ENCODE assay signal across 1 cellular context in the genomic region with DNA sequence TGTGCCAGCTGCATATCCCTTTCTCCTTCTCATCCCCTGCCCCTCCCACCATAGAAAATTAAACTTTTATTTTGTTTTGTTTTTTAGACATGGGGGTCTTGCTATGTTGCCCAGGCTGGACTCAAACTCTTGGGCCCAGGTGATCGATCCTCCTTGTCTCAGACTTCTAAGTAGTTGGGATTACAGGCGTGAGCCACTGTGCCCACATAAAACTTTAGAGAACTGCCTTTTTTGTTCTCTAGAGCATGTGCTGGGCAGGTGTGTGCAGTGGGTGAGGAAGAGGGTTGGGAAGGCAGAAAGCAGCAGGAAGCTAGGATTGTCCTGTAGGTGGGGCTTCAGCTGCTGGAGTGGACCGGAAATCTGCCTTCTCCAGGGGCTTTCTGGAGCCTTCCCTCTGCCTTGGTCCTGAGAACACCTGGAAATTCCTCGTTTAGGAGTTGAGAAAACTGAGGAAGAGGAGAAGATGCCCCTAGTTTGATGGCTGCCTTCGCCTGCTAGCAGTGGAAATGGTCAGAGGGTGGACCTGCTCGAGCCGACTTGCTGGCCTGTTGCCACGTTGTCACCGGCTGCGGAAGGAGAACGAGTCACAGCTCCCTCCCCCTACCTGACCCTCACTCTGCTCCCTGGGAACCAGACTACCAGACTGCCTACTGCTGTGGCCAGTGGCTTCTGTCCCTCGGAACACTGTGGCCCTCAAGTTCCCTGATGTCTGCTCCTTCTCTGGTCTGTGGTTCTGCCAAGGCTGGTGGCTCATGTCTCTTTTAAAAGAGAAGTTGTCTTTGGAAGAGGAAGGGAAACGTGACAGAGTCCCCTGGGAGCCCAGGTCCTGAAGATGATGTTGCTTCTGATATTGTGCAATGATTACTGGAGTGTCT.
TF ChIP-seq lines count a peak whose summit lies in the region.

No MANE protein-coding gene starts in this region.

TF ChIP-seq in HepG2, 621 proteins besides CTCF, POLR2A, EP300 and RAD21 (continues in another document):
- TF ChIP-seq ARNT (IDR thresholded peaks at IDR 0.05) = no peak
- peak; percentile 41; the same call in 1 of the 2 replicates for TF ChIP-seq MAF1 (CRISPR knock-in tag; IDR thresholded peaks at IDR 0.05; ENCODE audit: borderline replicate concordance)
- TF ChIP-seq, protein P1, sequence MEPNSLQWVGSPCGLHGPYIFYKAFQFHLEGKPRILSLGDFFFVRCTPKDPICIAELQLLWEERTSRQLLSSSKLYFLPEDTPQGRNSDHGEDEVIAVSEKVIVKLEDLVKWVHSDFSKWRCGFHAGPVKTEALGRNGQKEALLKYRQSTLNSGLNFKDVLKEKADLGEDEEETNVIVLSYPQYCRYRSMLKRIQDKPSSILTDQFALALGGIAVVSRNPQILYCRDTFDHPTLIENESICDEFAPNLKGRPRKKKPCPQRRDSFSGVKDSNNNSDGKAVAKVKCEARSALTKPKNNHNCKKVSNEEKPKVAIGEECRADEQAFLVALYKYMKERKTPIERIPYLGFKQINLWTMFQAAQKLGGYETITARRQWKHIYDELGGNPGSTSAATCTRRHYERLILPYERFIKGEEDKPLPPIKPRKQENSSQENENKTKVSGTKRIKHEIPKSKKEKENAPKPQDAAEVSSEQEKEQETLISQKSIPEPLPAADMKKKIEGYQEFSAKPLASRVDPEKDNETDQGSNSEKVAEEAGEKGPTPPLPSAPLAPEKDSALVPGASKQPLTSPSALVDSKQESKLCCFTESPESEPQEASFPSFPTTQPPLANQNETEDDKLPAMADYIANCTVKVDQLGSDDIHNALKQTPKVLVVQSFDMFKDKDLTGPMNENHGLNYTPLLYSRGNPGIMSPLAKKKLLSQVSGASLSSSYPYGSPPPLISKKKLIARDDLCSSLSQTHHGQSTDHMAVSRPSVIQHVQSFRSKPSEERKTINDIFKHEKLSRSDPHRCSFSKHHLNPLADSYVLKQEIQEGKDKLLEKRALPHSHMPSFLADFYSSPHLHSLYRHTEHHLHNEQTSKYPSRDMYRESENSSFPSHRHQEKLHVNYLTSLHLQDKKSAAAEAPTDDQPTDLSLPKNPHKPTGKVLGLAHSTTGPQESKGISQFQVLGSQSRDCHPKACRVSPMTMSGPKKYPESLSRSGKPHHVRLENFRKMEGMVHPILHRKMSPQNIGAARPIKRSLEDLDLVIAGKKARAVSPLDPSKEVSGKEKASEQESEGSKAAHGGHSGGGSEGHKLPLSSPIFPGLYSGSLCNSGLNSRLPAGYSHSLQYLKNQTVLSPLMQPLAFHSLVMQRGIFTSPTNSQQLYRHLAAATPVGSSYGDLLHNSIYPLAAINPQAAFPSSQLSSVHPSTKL (CRISPR knock-in tag; IDR thresholded peaks at IDR 0.05) = peak; percentile 44; the same call in 1 of the 2 replicates
- TF ChIP-seq KLF11 (CRISPR knock-in tag; IDR thresholded peaks at IDR 0.05) = 0 out of 2 replicates have a peak, but pooled peaks have one; percentile 30
- no peak for TF ChIP-seq TBP (CRISPR knock-in tag; IDR thresholded peaks at IDR 0.05)
- peak; percentile 20 for TF ChIP-seq ZEB1 (IDR thresholded peaks at IDR 0.05; ENCODE audit: insufficient replicate concordance, low read depth)
- 0 out of 2 replicates have a peak, but pooled peaks have one; percentile 76 for TF ChIP-seq SMAD9 (CRISPR knock-in tag; IDR thresholded peaks at IDR 0.05)
- no peak for TF ChIP-seq ZNF879 (CRISPR knock-in tag; IDR thresholded peaks at IDR 0.05)
- peak; percentile 43; the same call in 1 of the 2 replicates for TF ChIP-seq SPEN (CRISPR knock-in tag; IDR thresholded peaks at IDR 0.05; ENCODE audit: low read depth)
- TF ChIP-seq, protein P2, sequence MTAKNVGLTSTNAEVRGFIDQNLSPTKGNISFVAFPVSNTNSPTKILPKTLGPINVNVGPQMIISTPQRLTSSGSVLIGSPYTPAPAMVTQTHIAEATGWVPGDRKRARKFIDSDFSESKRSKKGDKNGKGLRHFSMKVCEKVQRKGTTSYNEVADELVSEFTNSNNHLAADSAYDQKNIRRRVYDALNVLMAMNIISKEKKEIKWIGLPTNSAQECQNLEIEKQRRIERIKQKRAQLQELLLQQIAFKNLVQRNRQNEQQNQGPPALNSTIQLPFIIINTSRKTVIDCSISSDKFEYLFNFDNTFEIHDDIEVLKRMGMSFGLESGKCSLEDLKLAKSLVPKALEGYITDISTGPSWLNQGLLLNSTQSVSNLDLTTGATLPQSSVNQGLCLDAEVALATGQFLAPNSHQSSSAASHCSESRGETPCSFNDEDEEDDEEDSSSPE (CRISPR knock-in tag; IDR thresholded peaks at IDR 0.05) = no peak
- 0 out of 2 replicates have a peak, but pooled peaks have one; percentile 54 for TF ChIP-seq TP53 (CRISPR knock-in tag; conservative IDR thresholded peaks at IDR 0.05)
- TF ChIP-seq ZNF598 (CRISPR knock-in tag; IDR thresholded peaks at IDR 0.05; ENCODE audit: borderline replicate concordance) = peak; percentile 20; the same call in 1 of the 2 replicates
- 0 out of 2 replicates have a peak, but pooled peaks have one; percentile 46 for TF ChIP-seq ERF (CRISPR knock-in tag; IDR thresholded peaks at IDR 0.05)
- TF ChIP-seq IRF2 (CRISPR knock-in tag; IDR thresholded peaks at IDR 0.05) = peak; percentile 42; the same call in 1 of the 2 replicates
- no peak for TF ChIP-seq NFRKB (IDR thresholded peaks at IDR 0.05)
- peak; percentile 35; the same call in 1 of the 2 replicates for TF ChIP-seq SAP130 (CRISPR knock-in tag; IDR thresholded peaks at IDR 0.05; ENCODE audit: low read depth)
- TF ChIP-seq, protein P3, sequence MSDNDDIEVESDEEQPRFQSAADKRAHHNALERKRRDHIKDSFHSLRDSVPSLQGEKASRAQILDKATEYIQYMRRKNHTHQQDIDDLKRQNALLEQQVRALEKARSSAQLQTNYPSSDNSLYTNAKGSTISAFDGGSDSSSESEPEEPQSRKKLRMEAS (IDR thresholded peaks at IDR 0.05) = peak; percentile 84
- peak; percentile 67; the same call in 1 of the 2 replicates for TF ChIP-seq RFXAP (CRISPR knock-in tag; IDR thresholded peaks at IDR 0.05; ENCODE audit: borderline replicate concordance)
- peak; percentile 80 for TF ChIP-seq ZNF883 (CRISPR knock-in tag; IDR thresholded peaks at IDR 0.05; ENCODE audit: not compliant biosample characterization)
- TF ChIP-seq, protein P4, sequence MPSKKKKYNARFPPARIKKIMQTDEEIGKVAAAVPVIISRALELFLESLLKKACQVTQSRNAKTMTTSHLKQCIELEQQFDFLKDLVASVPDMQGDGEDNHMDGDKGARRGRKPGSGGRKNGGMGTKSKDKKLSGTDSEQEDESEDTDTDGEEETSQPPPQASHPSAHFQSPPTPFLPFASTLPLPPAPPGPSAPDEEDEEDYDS (CRISPR knock-in tag; IDR thresholded peaks at IDR 0.05) = peak; percentile 40; the same call in 1 of the 2 replicates
- 0 out of 2 replicates have a peak, but pooled peaks have one; percentile 13 for TF ChIP-seq PITX1 (CRISPR knock-in tag; IDR thresholded peaks at IDR 0.05)
- peak; percentile 46; the same call in 1 of the 2 replicates for TF ChIP-seq RNF2 (conservative IDR thresholded peaks at IDR 0.05; ENCODE audit: low read depth)
- TF ChIP-seq KMT2B (CRISPR knock-in tag; IDR thresholded peaks at IDR 0.05) = peak; percentile 72
- peak; percentile 88; the same call in 1 of the 2 replicates for TF ChIP-seq ZNF333 (CRISPR knock-in tag; IDR thresholded peaks at IDR 0.05; ENCODE audit: borderline replicate concordance)
- TF ChIP-seq, protein P5, sequence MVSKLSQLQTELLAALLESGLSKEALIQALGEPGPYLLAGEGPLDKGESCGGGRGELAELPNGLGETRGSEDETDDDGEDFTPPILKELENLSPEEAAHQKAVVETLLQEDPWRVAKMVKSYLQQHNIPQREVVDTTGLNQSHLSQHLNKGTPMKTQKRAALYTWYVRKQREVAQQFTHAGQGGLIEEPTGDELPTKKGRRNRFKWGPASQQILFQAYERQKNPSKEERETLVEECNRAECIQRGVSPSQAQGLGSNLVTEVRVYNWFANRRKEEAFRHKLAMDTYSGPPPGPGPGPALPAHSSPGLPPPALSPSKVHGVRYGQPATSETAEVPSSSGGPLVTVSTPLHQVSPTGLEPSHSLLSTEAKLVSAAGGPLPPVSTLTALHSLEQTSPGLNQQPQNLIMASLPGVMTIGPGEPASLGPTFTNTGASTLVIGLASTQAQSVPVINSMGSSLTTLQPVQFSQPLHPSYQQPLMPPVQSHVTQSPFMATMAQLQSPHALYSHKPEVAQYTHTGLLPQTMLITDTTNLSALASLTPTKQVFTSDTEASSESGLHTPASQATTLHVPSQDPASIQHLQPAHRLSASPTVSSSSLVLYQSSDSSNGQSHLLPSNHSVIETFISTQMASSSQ (IDR thresholded peaks at IDR 0.05; ENCODE audit: low read depth) = no peak
- TF ChIP-seq, protein P5 (CRISPR knock-in tag; IDR thresholded peaks at IDR 0.05; ENCODE audit: borderline replicate concordance) = no peak
- TF ChIP-seq ETV6 (CRISPR knock-in tag; conservative IDR thresholded peaks at IDR 0.05) = 0 out of 2 replicates have a peak, but pooled peaks have one; percentile 40
- TF ChIP-seq ZNF607 (CRISPR knock-in tag; IDR thresholded peaks at IDR 0.05; ENCODE audit: borderline replicate concordance) = peak; percentile 9; the same call in 1 of the 2 replicates
- TF ChIP-seq SMC3 (IDR thresholded peaks at IDR 0.05; ENCODE audit: low read length) = peak; percentile 31; the same call in 1 of the 2 replicates
- TF ChIP-seq PRPF4 (IDR thresholded peaks at IDR 0.05; ENCODE audit: low read depth, low read length, poor library complexity, severe bottlenecking) = no peak
- 0 out of 2 replicates have a peak, but pooled peaks have one; percentile 30 for TF ChIP-seq ZNF616 (CRISPR knock-in tag; IDR thresholded peaks at IDR 0.05; ENCODE audit: low read depth)
- TF ChIP-seq, protein P6, sequence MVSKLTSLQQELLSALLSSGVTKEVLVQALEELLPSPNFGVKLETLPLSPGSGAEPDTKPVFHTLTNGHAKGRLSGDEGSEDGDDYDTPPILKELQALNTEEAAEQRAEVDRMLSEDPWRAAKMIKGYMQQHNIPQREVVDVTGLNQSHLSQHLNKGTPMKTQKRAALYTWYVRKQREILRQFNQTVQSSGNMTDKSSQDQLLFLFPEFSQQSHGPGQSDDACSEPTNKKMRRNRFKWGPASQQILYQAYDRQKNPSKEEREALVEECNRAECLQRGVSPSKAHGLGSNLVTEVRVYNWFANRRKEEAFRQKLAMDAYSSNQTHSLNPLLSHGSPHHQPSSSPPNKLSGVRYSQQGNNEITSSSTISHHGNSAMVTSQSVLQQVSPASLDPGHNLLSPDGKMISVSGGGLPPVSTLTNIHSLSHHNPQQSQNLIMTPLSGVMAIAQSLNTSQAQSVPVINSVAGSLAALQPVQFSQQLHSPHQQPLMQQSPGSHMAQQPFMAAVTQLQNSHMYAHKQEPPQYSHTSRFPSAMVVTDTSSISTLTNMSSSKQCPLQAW (CRISPR knock-in tag; IDR thresholded peaks at IDR 0.05) = peak; percentile 69; the same call in 1 of the 2 replicates
- TF ChIP-seq ARHGAP35 (CRISPR knock-in tag; IDR thresholded peaks at IDR 0.05; ENCODE audit: borderline replicate concordance) = 0 out of 2 replicates have a peak, but pooled peaks have one; percentile 32
- TF ChIP-seq TCF12 (IDR thresholded peaks at IDR 0.05) = no peak
- TF ChIP-seq TCF12 (CRISPR knock-in tag; IDR thresholded peaks at IDR 0.05) = 0 out of 2 replicates have a peak, but pooled peaks have one; percentile 21
- no peak for TF ChIP-seq SRSF9 (IDR thresholded peaks at IDR 0.05; ENCODE audit: borderline replicate concordance, insufficient read depth, low read depth, low read length, poor library complexity, severe bottlenecking)
- TF ChIP-seq, protein P7, sequence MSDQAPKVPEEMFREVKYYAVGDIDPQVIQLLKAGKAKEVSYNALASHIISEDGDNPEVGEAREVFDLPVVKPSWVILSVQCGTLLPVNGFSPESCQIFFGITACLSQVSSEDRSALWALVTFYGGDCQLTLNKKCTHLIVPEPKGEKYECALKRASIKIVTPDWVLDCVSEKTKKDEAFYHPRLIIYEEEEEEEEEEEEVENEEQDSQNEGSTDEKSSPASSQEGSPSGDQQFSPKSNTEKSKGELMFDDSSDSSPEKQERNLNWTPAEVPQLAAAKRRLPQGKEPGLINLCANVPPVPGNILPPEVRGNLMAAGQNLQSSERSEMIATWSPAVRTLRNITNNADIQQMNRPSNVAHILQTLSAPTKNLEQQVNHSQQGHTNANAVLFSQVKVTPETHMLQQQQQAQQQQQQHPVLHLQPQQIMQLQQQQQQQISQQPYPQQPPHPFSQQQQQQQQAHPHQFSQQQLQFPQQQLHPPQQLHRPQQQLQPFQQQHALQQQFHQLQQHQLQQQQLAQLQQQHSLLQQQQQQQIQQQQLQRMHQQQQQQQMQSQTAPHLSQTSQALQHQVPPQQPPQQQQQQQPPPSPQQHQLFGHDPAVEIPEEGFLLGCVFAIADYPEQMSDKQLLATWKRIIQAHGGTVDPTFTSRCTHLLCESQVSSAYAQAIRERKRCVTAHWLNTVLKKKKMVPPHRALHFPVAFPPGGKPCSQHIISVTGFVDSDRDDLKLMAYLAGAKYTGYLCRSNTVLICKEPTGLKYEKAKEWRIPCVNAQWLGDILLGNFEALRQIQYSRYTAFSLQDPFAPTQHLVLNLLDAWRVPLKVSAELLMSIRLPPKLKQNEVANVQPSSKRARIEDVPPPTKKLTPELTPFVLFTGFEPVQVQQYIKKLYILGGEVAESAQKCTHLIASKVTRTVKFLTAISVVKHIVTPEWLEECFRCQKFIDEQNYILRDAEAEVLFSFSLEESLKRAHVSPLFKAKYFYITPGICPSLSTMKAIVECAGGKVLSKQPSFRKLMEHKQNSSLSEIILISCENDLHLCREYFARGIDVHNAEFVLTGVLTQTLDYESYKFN (CRISPR knock-in tag; conservative IDR thresholded peaks at IDR 0.05) = no peak
- TF ChIP-seq ZSCAN21 (CRISPR knock-in tag; IDR thresholded peaks at IDR 0.05; ENCODE audit: borderline replicate concordance) = no peak
- peak; percentile 58; the same call in 1 of the 2 replicates for TF ChIP-seq ZNF337 (CRISPR knock-in tag; IDR thresholded peaks at IDR 0.05; ENCODE audit: borderline replicate concordance, low read depth)
- TF ChIP-seq NFKB2 (CRISPR knock-in tag; IDR thresholded peaks at IDR 0.05; ENCODE audit: borderline replicate concordance) = peak; percentile 65; the same call in 1 of the 2 replicates
- TF ChIP-seq ELF3 (CRISPR knock-in tag; IDR thresholded peaks at IDR 0.05) = peak; percentile 51
- TF ChIP-seq ZNF761 (CRISPR knock-in tag; conservative IDR thresholded peaks at IDR 0.05) = peak; percentile 54; the same call in 1 of the 2 replicates
- TF ChIP-seq ZNF441 (CRISPR knock-in tag; IDR thresholded peaks at IDR 0.05; ENCODE audit: borderline replicate concordance) = no peak
- peak; percentile 81 for TF ChIP-seq GABPB1 (CRISPR knock-in tag; IDR thresholded peaks at IDR 0.05)
- TF ChIP-seq SSRP1 (CRISPR knock-in tag; IDR thresholded peaks at IDR 0.05) = peak; percentile 55; the same call in 1 of the 2 replicates
- peak; percentile 52; the same call in 1 of the 2 replicates for TF ChIP-seq HOXA3 (CRISPR knock-in tag; IDR thresholded peaks at IDR 0.05)
- TF ChIP-seq THAP11 (CRISPR knock-in tag; IDR thresholded peaks at IDR 0.05) = peak; percentile 36; the same call in 1 of the 2 replicates
